ENCODE assay signal across 1 cellular context in the genomic region with DNA sequence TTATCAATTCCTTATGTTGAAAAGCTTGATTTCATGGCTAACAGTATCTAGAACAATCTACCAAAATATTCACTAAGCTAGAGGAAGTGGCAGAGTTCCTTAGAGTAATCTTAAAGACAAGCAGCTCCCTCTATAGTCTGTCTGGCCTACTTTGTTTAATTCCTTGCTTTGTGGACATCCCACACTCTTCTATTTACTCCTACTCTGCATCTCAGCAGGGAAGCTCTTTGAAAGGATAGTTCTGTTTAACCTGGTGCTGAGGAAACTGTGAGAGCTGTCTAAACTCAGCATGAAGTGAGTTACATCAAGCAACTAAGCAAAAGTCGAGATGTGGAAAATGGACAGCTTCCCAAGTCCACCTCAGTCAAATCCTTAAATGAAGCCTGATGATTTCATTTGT.
TF ChIP-seq lines count a peak whose summit lies in the region.

No MANE protein-coding gene starts in this region.

TF ChIP-seq in HEK293, 187 proteins besides CTCF, POLR2A, EP300 and RAD21 (continued from another document):
- TF ChIP-seq ZNF18 (tag by site-specific recombination; IDR thresholded peaks at IDR 0.05): peak; percentile 70; the same call in 1 of the 2 replicates
- TF ChIP-seq, protein P1, sequence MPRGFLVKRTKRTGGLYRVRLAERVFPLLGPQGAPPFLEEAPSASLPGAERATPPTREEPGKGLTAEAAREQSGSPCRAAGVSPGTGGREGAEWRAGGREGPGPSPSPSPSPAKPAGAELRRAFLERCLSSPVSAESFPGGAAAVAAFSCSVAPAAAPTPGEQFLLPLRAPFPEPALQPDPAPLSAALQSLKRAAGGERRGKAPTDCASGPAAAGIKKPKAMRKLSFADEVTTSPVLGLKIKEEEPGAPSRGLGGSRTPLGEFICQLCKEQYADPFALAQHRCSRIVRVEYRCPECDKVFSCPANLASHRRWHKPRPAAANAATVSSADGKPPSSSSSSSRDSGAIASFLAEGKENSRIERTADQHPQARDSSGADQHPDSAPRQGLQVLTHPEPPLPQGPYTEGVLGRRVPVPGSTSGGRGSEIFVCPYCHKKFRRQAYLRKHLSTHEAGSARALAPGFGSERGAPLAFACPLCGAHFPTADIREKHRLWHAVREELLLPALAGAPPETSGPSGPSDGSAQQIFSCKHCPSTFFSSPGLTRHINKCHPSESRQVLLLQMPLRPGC (tag by site-specific recombination; IDR thresholded peaks at IDR 0.05): 0 out of 2 replicates have a peak, but pooled peaks have one; percentile 49
- no peak for TF ChIP-seq ZNF248 (tag by site-specific recombination; IDR thresholded peaks at IDR 0.05)
- peak; percentile 76; the same call in 1 of the 2 replicates for TF ChIP-seq ZNF629 (tag by site-specific recombination; IDR thresholded peaks at IDR 0.05)
- peak; percentile 81 for TF ChIP-seq SP7 (tag by site-specific recombination; IDR thresholded peaks at IDR 0.05)
- 0 out of 2 replicates have a peak, but pooled peaks have one; percentile 44 for TF ChIP-seq OVOL3 (tag by site-specific recombination; IDR thresholded peaks at IDR 0.05)
